In genomic region chr14:51463461-51463860, GRCh38 we compare ENCODE assay signal across 18 cellular contexts.
DNase-seq lines count a peak whose midpoint lies in the region; ATAC-seq lines count a peak whose summit lies in the region.
"Had no signal": no experiment of that assay in that cellular context is flagged by ENCODE, and none has a peak within 500 bp of the region (broad histone marks: within the 10 kb centered on the region; RNA-seq: fewer than 3 reads in every experiment).

No MANE protein-coding gene starts in this region.

- no peaks in the 10 kb centered on the region for H3K36me3 ChIP-seq in esophagus (ENCODE audit: control insufficient read depth in 2 of 2, insufficient read depth in 2 of 2, low read length in 1 of 2)
- H3K36me3 ChIP-seq: BLaER1, HAP-1 had no signal

- H3K4me1 ChIP-seq in esophagus (ENCODE audit: control insufficient read depth in 2 of 2, insufficient read depth in 2 of 2, low read length in 1 of 2): peaks cover 2 to 3% of the 10 kb centered on the region in 2 donors
- H3K4me1 ChIP-seq: BLaER1, HAP-1 had no signal

- DNase-seq in DMS79 treated with DMSO at 0.1 percent for 48 hours (lab: John Stamatoyannopoulos, UW) (peak; percentile 36), DMS79 (lab: John Stamatoyannopoulos, UW) (no peak), NCI-H69 (lab: John Stamatoyannopoulos, UW) (peak; percentile 34), germinal center (ENCODE audit: low spot score) (peak; percentile 19), Right ventricle myocardium inferior (ENCODE audit: missing footprints) (no peak)
- DNase-seq: CD4-positive, CD25-positive, alpha-beta regulatory T cell; CD8-positive, alpha-beta memory T cell; DMS 273 treated with DMSO at 0.1 percent for 48 hours; DND-41; GOT3; HFFc6 had no signal

- peak overlapping the region; percentile 14 to 51 for H3K27ac ChIP-seq in esophagus (ENCODE audit: low read depth in 2 of 2, low read length in 1 of 2)
- H3K27ac ChIP-seq: 22Rv1, BLaER1, C4-2B had no signal

- H3K9me3 ChIP-seq in esophagus (ENCODE audit: control insufficient read depth in 2 of 2, insufficient read depth in 1 of 2, low read depth in 1 of 2, low read length in 1 of 2): no peaks in the 10 kb centered on the region
- H3K9me3 ChIP-seq: HAP-1 had no signal

- H3K4me3 ChIP-seq in esophagus (ENCODE audit: low read depth in 1 of 2, low read length in 2 of 2): no peak overlapping the region
- H3K4me3 ChIP-seq: BLaER1, HAP-1 had no signal

- no peak for ATAC-seq in GM18907 (IDR thresholded peaks at IDR 0.05; ENCODE audit: unreplicated experiment)
- no peak for ATAC-seq in Right ventricle myocardium inferior
- ATAC-seq in HG03432 (IDR thresholded peaks at IDR 0.05; ENCODE audit: unreplicated experiment): no peak

- intact Hi-C loops in Right ventricle myocardium inferior (cut with DNase I): no loop called here

- 62 to 75% methylated on average over 1 of the region's 1 CpG for whole genome bisulfite sequencing in esophagus, 2 donors

- H3K27me3 ChIP-seq in esophagus (ENCODE audit: control insufficient read depth in 1 of 2, insufficient read depth in 2 of 2, low read length in 2 of 2): no peaks in the 10 kb centered on the region
- H3K27me3 ChIP-seq: BLaER1 had no signal

Comparison
In these comparisons a context has a peak if more than half of its experiments do, and no peak if none do; other contexts are left out.
1. DNase-seq: peak in DMS79 treated with DMSO at 0.1 percent for 48 hours (single experiment), NCI-H69 (single experiment) and germinal center (single experiment); none in DMS79 (single experiment) and Right ventricle myocardium inferior (single experiment).